Comparison of ENCODE assay signal across 18 cellular contexts in the genomic region with DNA sequence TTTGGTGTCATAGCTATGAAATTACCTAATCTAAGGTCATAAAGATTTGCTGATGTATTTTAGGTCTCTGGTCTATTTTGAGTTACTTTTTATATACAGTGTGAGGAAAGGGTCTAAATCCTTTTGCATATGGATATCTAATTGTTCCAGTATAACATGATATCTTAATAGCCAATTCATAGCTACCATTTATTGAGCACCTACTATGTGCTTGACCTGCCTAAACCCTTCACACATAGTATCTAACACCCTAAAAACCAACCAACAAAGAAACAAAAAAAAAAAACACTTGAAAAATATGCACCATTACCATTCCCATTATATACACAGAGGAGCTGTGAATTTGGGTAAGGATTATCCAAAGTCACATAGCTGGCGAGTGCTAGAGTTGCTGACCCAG. TPM values are rescaled to one million over a fixed set of nuclear protein-coding genes. Genes with fewer than 3 reads are reported as not detected.
DNase-seq lines count a peak whose midpoint lies in the region; ATAC-seq and TF ChIP-seq lines count a peak whose summit lies in the region.
"Had no signal": no experiment of that assay in that cellular context is flagged by ENCODE, and none has a peak within 500 bp of the region (broad histone marks: within the 10 kb centered on the region; RNA-seq: fewer than 3 reads in every experiment).

No MANE protein-coding gene starts in this region.

- H3K27me3 Mint-ChIP-seq in IgD-negative memory B cell, result no peaks in the 10 kb centered on the region
- H3K27me3 Mint-ChIP-seq: T-cell had no signal

- 91% methylated on average over 1 of the region's 1 CpG; no CpG with 5 or more reads in 1 of the 2 donors for WGBS in esophagus squamous epithelium, 2 donors
- 39 to 73% (median 59%) methylated on average over 1 of the region's 1 CpG for WGBS in psoas muscle, 3 donors

- H3K36me3 ChIP-seq in BLaER1, result peaks cover 26% of the 10 kb centered on the region
- H3K36me3 ChIP-seq in esophagus squamous epithelium, result peaks cover 0 to 28% (median 5%) of the 10 kb centered on the region in 3 donors
- no peaks in the 10 kb centered on the region for H3K36me3 ChIP-seq in psoas muscle (ENCODE audit: insufficient read depth in 1 of 2, low read depth in 1 of 2)

- no peaks in the 10 kb centered on the region for H4K20me1 ChIP-seq in BLaER1

- no peak overlapping the region for H3K4me3 ChIP-seq in BLaER1
- H3K4me3 ChIP-seq in esophagus squamous epithelium, result no peak overlapping the region
- H3K4me3 ChIP-seq in psoas muscle, result no peak overlapping the region

- H3K4me2 ChIP-seq in BLaER1, result no peak overlapping the region

- H3K9ac ChIP-seq in BLaER1, result no peak overlapping the region

- H3K36me3 Mint-ChIP-seq in IgD-negative memory B cell, result peaks cover 19% of the 10 kb centered on the region

- ATAC-seq in psoas muscle (no peak), HG03095 (IDR thresholded peaks at IDR 0.05; ENCODE audit: unreplicated experiment) (no peak), HG03045 (IDR thresholded peaks at IDR 0.05; ENCODE audit: unreplicated experiment) (no peak), GM21447 (IDR thresholded peaks at IDR 0.05; ENCODE audit: unreplicated experiment) (no peak)
- ATAC-seq: activated CD8-positive, alpha-beta T cell treated with anti-CD3 and anti-CD28 coated beads, Interleukin-2, amount 10 ng/mL, durations not matched to agents 7 days and 5 days; activated T-cell treated with anti-CD3 and anti-CD28 coated beads, Interleukin-2, amount 50 U/mL, for 4 hours; T-cell had no signal

- H3K9me3 ChIP-seq in BLaER1 (no peaks in the 10 kb centered on the region), esophagus squamous epithelium (no peaks in the 10 kb centered on the region), psoas muscle (no peaks in the 10 kb centered on the region)

- DNase-seq in esophagus squamous epithelium (lab: John Stamatoyannopoulos, UW), result no peak
- DNase-seq in psoas muscle, result no peak
- DNase-seq in SW480 (ENCODE audit: low spot score), result no peak
- DNase-seq: activated CD8-positive, alpha-beta T cell treated with anti-CD3 and anti-CD28 coated beads, Interleukin-2, amount 10 ng/mL, durations not matched to agents 7 days and 5 days; activated T-cell treated with anti-CD3 and anti-CD28 coated beads, Interleukin-2, amount 50 U/mL, for 4 hours; aorta; foreskin fibroblast; HCEC 1CT; NCI-H1092 treated with DMSO at 0.1 percent for 48 hours; NCI-H526; nucleus accumbens; stimulated activated CD4-positive, alpha-beta T cell treated with anti-CD3 and anti-CD28 coated beads, Interleukin-2, amount 100 ng/mL, for 24 hours; T-cell had no signal

- H3K27ac Mint-ChIP-seq in IgD-negative memory B cell, result peak overlapping the region in 2 of 3 donors; percentile 28 to 71
- H3K27ac Mint-ChIP-seq: T-cell had no signal

- no peak overlapping the region for H3K4me3 Mint-ChIP-seq in IgD-negative memory B cell
- H3K4me3 Mint-ChIP-seq: activated CD8-positive, alpha-beta T cell treated with anti-CD3 and anti-CD28 coated beads, Interleukin-2, amount 10 ng/mL, durations not matched to agents 7 days and 5 days; activated T-cell treated with anti-CD3 and anti-CD28 coated beads, Interleukin-2, amount 50 U/mL, for 4 hours had no signal

- H3K4me1 Mint-ChIP-seq in IgD-negative memory B cell, result peaks cover 5 to 12% (median 8%) of the 10 kb centered on the region in 3 donors

- peaks cover 46% of the 10 kb centered on the region for H3K4me1 ChIP-seq in BLaER1
- peaks cover 19 to 56% (median 32%) of the 10 kb centered on the region in 3 donors for H3K4me1 ChIP-seq in esophagus squamous epithelium
- peaks cover 73% of the 10 kb centered on the region for H3K4me1 ChIP-seq in psoas muscle

- no peak for TF ChIP-seq POLR2A in esophagus squamous epithelium (IDR thresholded peaks at IDR 0.05)

- 0 out of 2 replicates have a peak overlapping the region, but pooled peaks have one; percentile 93 for H3K27ac ChIP-seq in BLaER1
- peak overlapping the region in 3 of 4 donors; percentile 83 to 91 (median 86) for H3K27ac ChIP-seq in esophagus squamous epithelium
- H3K27ac ChIP-seq in psoas muscle, result peak overlapping the region; percentile 98

- no peaks in the 10 kb centered on the region for H3K9me3 Mint-ChIP-seq in IgD-negative memory B cell
- H3K9me3 Mint-ChIP-seq: activated T-cell treated with anti-CD3 and anti-CD28 coated beads, Interleukin-2, amount 50 U/mL, for 4 hours; T-cell had no signal

- TF ChIP-seq CTCF in esophagus squamous epithelium (IDR thresholded peaks at IDR 0.05) (no peak), psoas muscle (IDR thresholded peaks at IDR 0.05) (no peak)

- intact Hi-C loops in esophagus squamous epithelium (cut with DNase I) (no loop called here), psoas muscle (cut with DNase I) (no loop called here)

- H3K27me3 ChIP-seq in BLaER1 (no peaks in the 10 kb centered on the region), esophagus squamous epithelium (no peaks in the 10 kb centered on the region), psoas muscle (ENCODE audit: insufficient read depth in 3 of 3, low read length in 2 of 3) (no peaks in the 10 kb centered on the region)

RNA-seq across cellular contexts. Expression of gene MTSS2, which starts 48.7 kb away (rescaled TPM):
- polyA plus RNA-seq in IgD-negative memory B cell, result 0.06 TPM
- 10 to 100 TPM; 15.5 to 39.7 (median 27.5) TPM for total RNA-seq in esophagus squamous epithelium
- 100 to 1,000 TPM; 104 to 166 (median 110) TPM for total RNA-seq in psoas muscle
- 100 to 1,000 TPM in 1 of 3 donors, 10 to 100 TPM in 2; 50.0 to 120 (median 94.3) TPM for polyA plus RNA-seq in psoas muscle
